In genomic region chr18:46199515-46200147, GRCh38 we compare ENCODE assay signal across 10 cellular contexts.
A peak's percentile ranks its signal among the peaks of the same experiment; 100 is the strongest.
DNase-seq lines count a peak whose midpoint lies in the region; ATAC-seq and TF ChIP-seq lines count a peak whose summit lies in the region.
"Had no signal": no experiment of that assay in that cellular context is flagged by ENCODE, and none has a peak within 500 bp of the region (broad histone marks: within the 10 kb centered on the region; RNA-seq: fewer than 3 reads in every experiment).

No MANE protein-coding gene starts in this region.

- DNase-seq in CD4-positive, alpha-beta memory T cell: no peak
- peak in 40 of 76 experiments; percentile 3 to 78 (median 42) for DNase-seq in HUDEP-2 (lab: John Stamatoyannopoulos, UW; ENCODE audit: unreplicated experiment in 76 of 76)
- DNase-seq in activated T-helper 1 cell treated with anti-CD3 and anti-CD28 coated beads, Interleukin-12 subunit alpha, Interleukin-12 subunit beta, Interleukin-2, Interleukin-4 antibody, amounts not matched to agents 30 ng/mL and 10 ng/mL and 1 ng/mL, durations not matched to agents 14 hours and 24 hours and 36 hours (ENCODE audit: low spot score): no peak
- DNase-seq in left lung: no peak
- DNase-seq in uterus: no peak
- DNase-seq in HuH-7.5 (ENCODE audit: low spot score): no peak
- DNase-seq: NCI-H2081 treated with DMSO at 0.1 percent for 48 hours, sigmoid colon had no signal

- H3K9me3 ChIP-seq in CD4-positive, alpha-beta memory T cell (ENCODE audit: control insufficient read depth in 1 of 2, low read length in 2 of 2): no peaks in the 10 kb centered on the region
- H3K9me3 ChIP-seq in left lung (no peaks in the 10 kb centered on the region), uterus (no peaks in the 10 kb centered on the region)
- H3K9me3 ChIP-seq: sigmoid colon had no signal

- CTCF ChIA-PET in CD4-positive, alpha-beta memory T cell (lab: Charles Lee; ENCODE audit: partially characterized antibody): interaction anchor here (0.6 to 5.6 kb wide), 6 partner anchors 22 to 127 kb away, joined by 3 to 22 read pairs (median 4); a partner anchor contains a TSS

- ATAC-seq in left lung (peak; percentile 70), GM18511 (IDR thresholded peaks at IDR 0.05; ENCODE audit: unreplicated experiment) (no peak), HG03354 (IDR thresholded peaks at IDR 0.05; ENCODE audit: poor library complexity, severe bottlenecking, unreplicated experiment) (no peak)

- no peaks in the 10 kb centered on the region for H3K9me3 Mint-ChIP-seq in CD4-positive, alpha-beta memory T cell
- no peaks in the 10 kb centered on the region for H3K9me3 Mint-ChIP-seq in activated T-helper 1 cell treated with anti-CD3 and anti-CD28 coated beads, Interleukin-12 subunit alpha, Interleukin-12 subunit beta, Interleukin-2, Interleukin-4 antibody, amounts not matched to agents 30 ng/mL and 10 ng/mL and 1 ng/mL, durations not matched to agents 14 hours and 24 hours and 36 hours

- POLR2A ChIA-PET in CD4-positive, alpha-beta memory T cell (lab: Charles Lee; ENCODE audit: partially characterized antibody): interaction anchor here (0.8 kb wide), 1 partner anchor 15 kb away, joined by 3 read pairs; no protein-coding TSS in a partner anchor

- H3K36me3 Mint-ChIP-seq in CD4-positive, alpha-beta memory T cell: peaks cover 18 to 26% of the 10 kb centered on the region in 2 donors
- peaks cover 17% of the 10 kb centered on the region for H3K36me3 Mint-ChIP-seq in activated T-helper 1 cell treated with anti-CD3 and anti-CD28 coated beads, Interleukin-12 subunit alpha, Interleukin-12 subunit beta, Interleukin-2, Interleukin-4 antibody, amounts not matched to agents 30 ng/mL and 10 ng/mL and 1 ng/mL, durations not matched to agents 14 hours and 24 hours and 36 hours (ENCODE audit: low read depth)

- H3K4me3 ChIP-seq in CD4-positive, alpha-beta memory T cell (ENCODE audit: low read length in 2 of 2): no peak overlapping the region
- H3K4me3 ChIP-seq in left lung (no peak overlapping the region), uterus (no peak overlapping the region)
- H3K4me3 ChIP-seq: sigmoid colon had no signal

- H3K27ac ChIP-seq in CD4-positive, alpha-beta memory T cell (ENCODE audit: low read depth, low read length): no peak overlapping the region
- H3K27ac ChIP-seq in left lung (peak overlapping the region in 1 of 2 donors; percentile 37), uterus (no peak overlapping the region)
- H3K27ac ChIP-seq: sigmoid colon had no signal

- peak overlapping the region in 5 of 8 donors; percentile 2 to 35 (median 27) for H3K4me3 Mint-ChIP-seq in CD4-positive, alpha-beta memory T cell
- H3K4me3 Mint-ChIP-seq in activated T-helper 1 cell treated with anti-CD3 and anti-CD28 coated beads, Interleukin-12 subunit alpha, Interleukin-12 subunit beta, Interleukin-2, Interleukin-4 antibody, amounts not matched to agents 30 ng/mL and 10 ng/mL and 1 ng/mL, durations not matched to agents 14 hours and 24 hours and 36 hours: no peak overlapping the region

- TF ChIP-seq CTCF in left lung (IDR thresholded peaks at IDR 0.05): no peak
- TF ChIP-seq CTCF in uterus (IDR thresholded peaks at IDR 0.05): no peak

- peaks cover 47 to 78% (median 62%) of the 10 kb centered on the region in 4 donors for H3K4me1 Mint-ChIP-seq in CD4-positive, alpha-beta memory T cell
- H3K4me1 Mint-ChIP-seq in activated T-helper 1 cell treated with anti-CD3 and anti-CD28 coated beads, Interleukin-12 subunit alpha, Interleukin-12 subunit beta, Interleukin-2, Interleukin-4 antibody, amounts not matched to agents 30 ng/mL and 10 ng/mL and 1 ng/mL, durations not matched to agents 14 hours and 24 hours and 36 hours (ENCODE audit: low read depth): peaks cover 50% of the 10 kb centered on the region

- H3K27me3 Mint-ChIP-seq in CD4-positive, alpha-beta memory T cell: no peaks in the 10 kb centered on the region
- no peaks in the 10 kb centered on the region for H3K27me3 Mint-ChIP-seq in activated T-helper 1 cell treated with anti-CD3 and anti-CD28 coated beads, Interleukin-12 subunit alpha, Interleukin-12 subunit beta, Interleukin-2, Interleukin-4 antibody, amounts not matched to agents 30 ng/mL and 10 ng/mL and 1 ng/mL, durations not matched to agents 14 hours and 24 hours and 36 hours (ENCODE audit: insufficient read depth)

- intact Hi-C loops in CD4-positive, alpha-beta memory T cell (cut with micrococcal nuclease): no loop called here
- intact Hi-C loops in activated T-helper 1 cell treated with anti-CD3 and anti-CD28 coated beads, Interleukin-12 subunit alpha, Interleukin-12 subunit beta, Interleukin-2, Interleukin-4 antibody, amounts not matched to agents 30 ng/mL and 10 ng/mL and 1 ng/mL, durations not matched to agents 14 hours and 24 hours and 36 hours (cut with micrococcal nuclease): loop anchor here (2.0 kb wide), 1 partner anchor 13 kb away; no protein-coding TSS in a partner anchor
- intact Hi-C loops in left lung (cut with DNase I) (no loop called here), uterus (cut with DNase I; ENCODE audit: low total_unique reads) (no loop called here)

- TF ChIP-seq POLR2A in uterus (IDR thresholded peaks at IDR 0.05): no peak

- peak overlapping the region; percentile 37 to 71 (median 44) for H3K27ac Mint-ChIP-seq in CD4-positive, alpha-beta memory T cell
- H3K27ac Mint-ChIP-seq in activated T-helper 1 cell treated with anti-CD3 and anti-CD28 coated beads, Interleukin-12 subunit alpha, Interleukin-12 subunit beta, Interleukin-2, Interleukin-4 antibody, amounts not matched to agents 30 ng/mL and 10 ng/mL and 1 ng/mL, durations not matched to agents 14 hours and 24 hours and 36 hours: peak overlapping the region; percentile 78

- H3K27me3 ChIP-seq in CD4-positive, alpha-beta memory T cell (ENCODE audit: insufficient read depth, low read length): no peaks in the 10 kb centered on the region
- H3K27me3 ChIP-seq in left lung (no peaks in the 10 kb centered on the region), uterus (no peaks in the 10 kb centered on the region)
- H3K27me3 ChIP-seq: sigmoid colon had no signal

- H3K4me1 ChIP-seq in CD4-positive, alpha-beta memory T cell (ENCODE audit: insufficient read depth, low read length): peaks cover 68% of the 10 kb centered on the region
- H3K4me1 ChIP-seq in left lung (peaks cover 0 to 40% of the 10 kb centered on the region in 2 donors), uterus (no peaks in the 10 kb centered on the region)

- no peaks in the 10 kb centered on the region for H3K36me3 ChIP-seq in CD4-positive, alpha-beta memory T cell (ENCODE audit: insufficient read depth, low read length)
- peaks cover 0 to 4% of the 10 kb centered on the region in 2 donors for H3K36me3 ChIP-seq in left lung
- no peaks in the 10 kb centered on the region for H3K36me3 ChIP-seq in uterus
- H3K36me3 ChIP-seq: sigmoid colon had no signal

Comparison
In these comparisons a context has a peak if more than half of its experiments do, and no peak if none do; other contexts are left out.
1. DNase-seq: peak in HUDEP-2 (40 of 76); none in CD4-positive, alpha-beta memory T cell (0 of 5), activated T-helper 1 cell treated with anti-CD3 and anti-CD28 coated beads, Interleukin-12 subunit alpha, Interleukin-12 subunit beta, Interleukin-2, Interleukin-4 antibody, amounts not matched to agents 30 ng/mL and 10 ng/mL and 1 ng/mL, durations not matched to agents 14 hours and 24 hours and 36 hours (single experiment), left lung (0 of 2), uterus (0 of 2) and HuH-7.5 (single experiment).